26 cellular contexts compared by ENCODE assay signal in the genomic region with DNA sequence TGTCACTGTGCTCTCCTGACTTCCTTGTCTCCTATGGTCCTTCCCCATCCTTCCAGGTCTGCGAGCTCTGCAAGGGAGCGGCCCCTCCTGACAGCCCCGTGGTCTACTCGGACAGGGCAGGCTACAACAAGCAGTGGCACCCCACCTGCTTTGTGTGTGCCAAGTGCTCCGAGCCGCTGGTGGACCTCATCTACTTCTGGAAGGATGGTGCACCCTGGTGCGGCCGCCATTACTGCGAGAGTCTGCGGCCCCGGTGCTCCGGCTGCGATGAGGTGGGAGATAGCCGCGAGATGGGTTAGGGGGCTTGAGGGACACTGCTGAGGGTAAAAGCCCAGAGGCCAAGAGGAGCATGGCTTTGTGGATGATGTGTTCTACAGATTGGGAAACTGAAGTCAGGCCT.
"Had no signal": no experiment of that assay in that cellular context is flagged by ENCODE, and none has a peak within 500 bp of the region (broad histone marks: within the 10 kb centered on the region; RNA-seq: fewer than 3 reads in every experiment).

No MANE protein-coding gene starts in this region.

- H3K4me3 Mint-ChIP-seq: activated B cell treated with CpG ODN at 0.5 μM for 24 hours; activated CD8-positive, alpha-beta T cell treated with anti-CD3 and anti-CD28 coated beads for 36 hours; activated naive CD8-positive, alpha-beta T cell; activated T-cell treated with anti-CD3 and anti-CD28 coated beads, Interleukin-2, amount 50 U/mL, for 4 hours; activated T-helper 17 cell treated with anti-CD3 and anti-CD28 coated beads, Interleukin-2, amount 50 U/mL, for 72 hours; T-helper 17 cell; T-helper 2 cell treated with Interferon-gamma antibody and Interleukin-4, amounts not matched to agents 5 μg/mL and 100 μg/mL, for 36 hours had no signal

- DNase-seq: activated B cell treated with CpG ODN at 0.5 μM for 24 hours; activated CD4-positive, alpha-beta T cell treated with anti-CD3 and anti-CD28 coated beads for 48 hours; activated CD4-positive, alpha-beta T cell treated with anti-CD3 and anti-CD28 coated beads, Interleukin-2, amount 50 U/mL, for 1 hour; activated CD4-positive, alpha-beta T cell treated with anti-CD3 and anti-CD28 coated beads, Interleukin-2, amount 50 U/mL, for 48 hours; activated CD8-positive, alpha-beta memory T cell treated with anti-CD3 and anti-CD28 coated beads for 24 hours; activated CD8-positive, alpha-beta T cell treated with anti-CD3 and anti-CD28 coated beads for 36 hours; activated effector memory CD4-positive, alpha-beta T cell treated with Interleukin-2 at 50 U/mL for 16 hours; activated gamma-delta T cell treated with Interleukin-2 at 50 U/mL for 16 hours; activated naive CD4-positive, alpha-beta T cell treated with anti-CD3 and anti-CD28 coated beads, Interleukin-2, amount 50 U/mL, for 16 hours; activated naive CD4-positive, alpha-beta T cell treated with Interleukin-2 at 50 U/mL for 16 hours; activated T-cell treated with anti-CD3 and anti-CD28 coated beads, Interleukin-2, amount 50 U/mL, for 4 hours; amniotic stem cell; anterior cingulate cortex; body of pancreas; caudate nucleus; colonic mucosa; effector CD8-positive, alpha-beta T cell; foreskin fibroblast; T-helper 1 cell; T-helper 17 cell; T1000; WERI-Rb-1 had no signal

- H3K27ac ChIP-seq: body of pancreas, colonic mucosa, epithelial cell of prostate, WERI-Rb-1 had no signal

- H3K27ac Mint-ChIP-seq: activated B cell treated with CpG ODN at 0.5 μM for 24 hours; activated CD8-positive, alpha-beta T cell treated with anti-CD3 and anti-CD28 coated beads for 36 hours; activated naive CD8-positive, alpha-beta T cell; activated T-helper 17 cell treated with anti-CD3 and anti-CD28 coated beads, Interleukin-2, amount 50 U/mL, for 72 hours; T-helper 17 cell; T-helper 2 cell treated with Interferon-gamma antibody and Interleukin-4, amounts not matched to agents 5 μg/mL and 100 μg/mL, for 36 hours had no signal

- H3K36me3 Mint-ChIP-seq: activated naive CD8-positive, alpha-beta T cell had no signal

- H3K4me1 ChIP-seq: body of pancreas, colonic mucosa had no signal

- H3K4me1 Mint-ChIP-seq: activated B cell treated with CpG ODN at 0.5 μM for 24 hours; activated T-helper 17 cell treated with anti-CD3 and anti-CD28 coated beads, Interleukin-2, amount 50 U/mL, for 72 hours; T-helper 17 cell had no signal

- H3K27me3 ChIP-seq: body of pancreas, colonic mucosa had no signal

- H3K9me3 Mint-ChIP-seq: activated B cell treated with CpG ODN at 0.5 μM for 24 hours; activated CD8-positive, alpha-beta T cell treated with anti-CD3 and anti-CD28 coated beads for 36 hours; activated T-cell treated with anti-CD3 and anti-CD28 coated beads, Interleukin-2, amount 50 U/mL, for 4 hours; activated T-helper 17 cell treated with anti-CD3 and anti-CD28 coated beads, Interleukin-2, amount 50 U/mL, for 72 hours; T-helper 2 cell treated with Interferon-gamma antibody and Interleukin-4, amounts not matched to agents 5 μg/mL and 100 μg/mL, for 36 hours had no signal

- H3K9me3 ChIP-seq: body of pancreas, colonic mucosa had no signal

- H3K27me3 Mint-ChIP-seq: activated B cell treated with CpG ODN at 0.5 μM for 24 hours; activated naive CD8-positive, alpha-beta T cell had no signal

- H3K36me3 ChIP-seq: colonic mucosa had no signal

- H3K4me3 ChIP-seq: body of pancreas, colonic mucosa had no signal
